In genomic region chr10:102994551-102995295, GRCh38 we compare ENCODE assay signal across 13 cellular contexts.
A peak's percentile ranks its signal among the peaks of the same experiment; 100 is the strongest.
DNase-seq lines count a peak whose midpoint lies in the region; ATAC-seq, FAIRE-seq and TF ChIP-seq lines count a peak whose summit lies in the region.
"Had no signal": no experiment of that assay in that cellular context is flagged by ENCODE, and none has a peak within 500 bp of the region (broad histone marks: within the 10 kb centered on the region; RNA-seq: fewer than 3 reads in every experiment).

No MANE protein-coding gene starts in this region.

- H3K36me3 Mint-ChIP-seq in T-cell (no peaks in the 10 kb centered on the region), memory B cell (peaks cover 4% of the 10 kb centered on the region)

- H3K4me3 ChIP-seq in GM12865 (ENCODE audit: low read depth, low read length), result no peak overlapping the region
- H3K4me3 ChIP-seq: sigmoid colon, thoracic aorta had no signal

- H3K9me3 Mint-ChIP-seq in T-cell (no peaks in the 10 kb centered on the region), memory B cell (peaks cover 3% of the 10 kb centered on the region)

- ATAC-seq in T-cell (replicated peaks in 1 of 4), result peak in 1 of 4 experiments; percentile 46
- ATAC-seq in memory B cell (ENCODE audit: low read depth), result peak; percentile 27
- ATAC-seq in GM18520 (IDR thresholded peaks at IDR 0.05; ENCODE audit: unreplicated experiment), result no peak

- peak overlapping the region in 1 of 3 donors; percentile 48 for H3K4me3 Mint-ChIP-seq in T-cell
- no peak overlapping the region for H3K4me3 Mint-ChIP-seq in memory B cell

- H3K4me1 Mint-ChIP-seq in T-cell, result peaks cover 0 to 17% (median 14%) of the 10 kb centered on the region in 3 donors
- H3K4me1 Mint-ChIP-seq in memory B cell, result peaks cover 11% of the 10 kb centered on the region

- POLR2A ChIA-PET in T-cell (lab: Charles Lee), result no interaction called here

- no peak for FAIRE-seq in D721Med (lab: Jason Lieb, UNC)

- H3K27ac Mint-ChIP-seq in T-cell, result peak overlapping the region; percentile 82
- peak overlapping the region; percentile 93 for H3K27ac Mint-ChIP-seq in memory B cell

- TF ChIP-seq CTCF in GM12865 (IDR thresholded peaks at IDR 0.05; ENCODE audit: insufficient read depth, low read depth, low read length, missing control alignments), result no peak
- TF ChIP-seq CTCF in D721Med (IDR thresholded peaks at IDR 0.05; ENCODE audit: insufficient read depth, missing control alignments), result no peak

- DNase-seq in DMS 273 (lab: John Stamatoyannopoulos, UW; ENCODE audit: unreplicated experiment) (peak; percentile 16), DMS 273 treated with DMSO at 0.1 percent for 48 hours (lab: John Stamatoyannopoulos, UW) (no peak), GM12865 (ENCODE audit: low read depth) (peak; percentile 10), T-cell (peak in 2 of 34 experiments; percentile 1 to 2), memory B cell (ENCODE audit: low spot score in 2 of 2) (no peak), D721Med (ENCODE audit: insufficient read length, low spot score) (no peak), islet precursor cell (no peak)
- DNase-seq: activated gamma-delta T cell treated with Interleukin-2 at 50 U/mL for 16 hours, NCI-H524, Right ventricle myocardium superior, sigmoid colon had no signal

- CTCF ChIA-PET in T-cell (lab: Charles Lee), result interaction anchor here (0.6 to 0.7 kb wide), 2 partner anchors 10 to 13 kb away, joined by 3 to 5 read pairs; no protein-coding TSS in a partner anchor

- H3K27me3 Mint-ChIP-seq in T-cell, result no peaks in the 10 kb centered on the region
- no peaks in the 10 kb centered on the region for H3K27me3 Mint-ChIP-seq in memory B cell

Comparison
In these comparisons a context has a peak if more than half of its experiments do, and no peak if none do; other contexts are left out.
1. DNase-seq: peak in DMS 273 (single experiment) and GM12865 (single experiment); none in DMS 273 treated with DMSO at 0.1 percent for 48 hours (single experiment), memory B cell (0 of 2), D721Med (single experiment) and islet precursor cell (single experiment).